Comparison of ENCODE assay signal across 7 cellular contexts in the genomic region with DNA sequence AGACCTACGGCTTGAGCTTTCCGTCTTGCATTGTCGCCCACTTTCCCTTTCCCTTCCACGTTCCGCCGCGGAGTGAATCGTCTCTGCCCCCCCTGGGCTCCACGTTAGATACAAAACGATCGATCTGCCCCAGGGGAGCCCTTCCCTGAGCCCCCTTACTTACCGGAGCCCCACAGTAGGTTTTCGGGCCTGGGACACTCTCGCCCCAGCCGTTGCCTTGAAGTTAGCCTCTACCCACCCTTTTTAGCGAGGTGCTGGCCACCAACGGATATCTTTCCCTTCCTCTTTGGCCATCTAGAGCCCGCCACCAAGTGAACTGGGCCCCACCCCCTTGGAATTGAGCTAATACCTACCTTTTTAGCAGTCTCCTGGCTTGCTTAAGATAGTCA. TPM values are rescaled to one million over a fixed set of nuclear protein-coding genes. Genes with fewer than 3 reads are reported as not detected.
DNase-seq lines count a peak whose midpoint lies in the region; ATAC-seq and TF ChIP-seq lines count a peak whose summit lies in the region.

No MANE protein-coding gene starts in this region.

- in situ Hi-C loops in astrocyte of the cerebellum (cut with HindIII; ENCODE audit: low sequenced_read_pairs) = no loop called here

- TF ChIP-seq CTCF in astrocyte of the cerebellum (IDR thresholded peaks at IDR 0.05; ENCODE audit: low read depth, low read length, missing control alignments) = no peak

- peak overlapping the region; percentile 96 for H3K4me3 ChIP-seq in astrocyte of the cerebellum (ENCODE audit: low read depth, low read length)

- DNase-seq in Daoy (ENCODE audit: low read depth) = peak; percentile 38
- DNase-seq in LHCN-M2 (ENCODE audit: low read depth) = peak; percentile 18
- DNase-seq in astrocyte of the cerebellum (ENCODE audit: low read depth) = no peak
- DNase-seq in iPS-NIHi7 (ENCODE audit: extremely low spot score) = peak; percentile 60
- DNase-seq in superior temporal gyrus (ENCODE audit: extremely low spot score) = peak; percentile 41
- no peak for DNase-seq in NCI-H446 (lab: John Stamatoyannopoulos, UW)

- ATAC-seq in GM21619 (IDR thresholded peaks at IDR 0.05; ENCODE audit: unreplicated experiment) = peak; percentile 9

RNA-seq across cellular contexts. Expression of a gene that starts 0.6 kb away (rescaled TPM):
- 57.4 and 58.1 TPM in 2 replicates for total RNA-seq in Daoy (2014; rRNA removed; shearing (Covaris generic))
- 37.7 and 45.3 TPM in 2 replicates for total RNA-seq in LHCN-M2 (2014; rRNA removed)
- polyA plus RNA-seq in LHCN-M2 (2012) = 26.1 TPM

RNA-seq across cellular contexts. Expression of a gene that starts 32.0 kb away (rescaled TPM):
- total RNA-seq in Daoy (2014; rRNA removed; shearing (Covaris generic)) = 3.8 and 5.3 TPM in 2 replicates
- 14.6 and 16.3 TPM in 2 replicates for total RNA-seq in LHCN-M2 (2014; rRNA removed)
- 17.1 TPM for polyA plus RNA-seq in LHCN-M2 (2012)

Comparison
In these comparisons a context has a peak if more than half of its experiments do, and no peak if none do; other contexts are left out.
1. DNase-seq: peak in Daoy (single experiment), LHCN-M2 (single experiment), iPS-NIHi7 (single experiment) and superior temporal gyrus (single experiment); none in astrocyte of the cerebellum (single experiment) and NCI-H446 (0 of 2).